ENCODE assay signal across 20 cellular contexts in the genomic region with DNA sequence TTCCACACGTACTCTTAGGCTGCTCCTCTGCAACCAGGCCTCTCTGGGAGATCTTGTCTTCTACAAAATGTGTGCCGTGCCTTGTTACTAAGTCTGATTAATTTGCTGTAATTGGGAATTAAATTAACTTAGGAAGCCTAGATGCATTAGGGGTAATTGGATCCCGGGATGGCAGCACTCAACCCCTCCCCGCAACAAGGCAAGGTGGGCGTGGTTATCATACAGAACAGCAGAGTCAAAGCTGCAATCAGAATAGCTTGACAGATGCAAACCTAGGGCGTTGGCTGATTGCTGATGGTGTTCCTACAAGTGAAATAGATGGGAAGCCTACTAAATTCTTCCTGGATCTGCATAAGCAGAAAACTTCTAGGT. TPM values are rescaled to one million over a fixed set of nuclear protein-coding genes. Genes with fewer than 3 reads are reported as not detected.
DNase-seq lines count a peak whose midpoint lies in the region; ATAC-seq and TF ChIP-seq lines count a peak whose summit lies in the region.
"Had no signal": no experiment of that assay in that cellular context is flagged by ENCODE, and none has a peak within 500 bp of the region (broad histone marks: within the 10 kb centered on the region; RNA-seq: fewer than 3 reads in every experiment).

No MANE protein-coding gene starts in this region.

- H3K4me1 ChIP-seq in right atrium auricular region = no peaks in the 10 kb centered on the region

- H3K4me3 ChIP-seq in right atrium auricular region (no peak overlapping the region), iPS-18c (ENCODE audit: insufficient read depth, low read depth, low read length) (peak overlapping the region; percentile 15; the same call in 1 of the 2 replicates)
- H3K4me3 ChIP-seq: A549, MG63 had no signal

- H3K36me3 ChIP-seq in right atrium auricular region = no peaks in the 10 kb centered on the region
- H3K36me3 ChIP-seq: MG63 had no signal

- H3K27ac ChIP-seq in right atrium auricular region = no peak overlapping the region

- H3K4me1 Mint-ChIP-seq in Calu3 (ENCODE audit: low read depth, unreplicated experiment) = peaks cover 4% of the 10 kb centered on the region
- H3K4me1 Mint-ChIP-seq: B cell; CD4-positive, CD25-positive, alpha-beta regulatory T cell had no signal

- H3K27me3 Mint-ChIP-seq in Calu3 (ENCODE audit: unreplicated experiment) = no peaks in the 10 kb centered on the region

- H3K27ac Mint-ChIP-seq in Calu3 (ENCODE audit: unreplicated experiment) = no peak overlapping the region
- H3K27ac Mint-ChIP-seq: B cell; CD4-positive, CD25-positive, alpha-beta regulatory T cell had no signal

- H3K9me3 ChIP-seq in right atrium auricular region (no peaks in the 10 kb centered on the region), iPS-18c (ENCODE audit: control insufficient read depth, insufficient read depth, low read length) (no peaks in the 10 kb centered on the region)
- H3K9me3 ChIP-seq: A549, MG63 had no signal

- no peaks in the 10 kb centered on the region for H3K27me3 ChIP-seq in right atrium auricular region
- H3K27me3 ChIP-seq: MG63 had no signal

- H3K4me3 Mint-ChIP-seq in Calu3 (ENCODE audit: low read depth, unreplicated experiment) = no peak overlapping the region
- H3K4me3 Mint-ChIP-seq: B cell; CD4-positive, CD25-positive, alpha-beta regulatory T cell had no signal

- no TSS peak for BruUV-seq in Calu3 (replicated peaks; lab: Mats Ljungman, UMichigan)

- DNase-seq in right atrium auricular region (ENCODE audit: low spot score) = peak; percentile 49
- DNase-seq in cardiac septum (ENCODE audit: low spot score) = no peak
- DNase-seq in SK-N-DZ (ENCODE audit: low spot score) = peak; percentile 85
- peak; percentile 10 for DNase-seq in ureter (ENCODE audit: low spot score)
- no peak for DNase-seq in central memory CD4-positive, alpha-beta T cell
- no peak for DNase-seq in Calu3
- DNase-seq: CD4-positive, CD25-positive, alpha-beta regulatory T cell; DND-41; MG63; NCI-H1417; NCI-H1694 treated with DMSO at 0.1 percent for 48 hours; NCI-H226; NCI-H510A treated with DMSO at 0.1 percent for 48 hours; SIG-M5 had no signal

- H3K9me3 Mint-ChIP-seq in Calu3 (ENCODE audit: low read depth, unreplicated experiment) = no peaks in the 10 kb centered on the region
- H3K9me3 Mint-ChIP-seq: CD4-positive, CD25-positive, alpha-beta regulatory T cell had no signal

- intact Hi-C loops in cardiac septum (cut with DNase I) = no loop called here
- intact Hi-C loops in Calu3 (cut with micrococcal nuclease; ENCODE audit: unreplicated experiment) = no loop called here

- no peaks in the 10 kb centered on the region for H3K36me3 Mint-ChIP-seq in Calu3 (ENCODE audit: insufficient read depth, unreplicated experiment)
- H3K36me3 Mint-ChIP-seq: CD4-positive, CD25-positive, alpha-beta regulatory T cell had no signal

- TF ChIP-seq CTCF in right atrium auricular region (IDR thresholded peaks at IDR 0.05) = no peak
- TF ChIP-seq CTCF in Calu3 (IDR thresholded peaks at IDR 0.05; ENCODE audit: unreplicated experiment) = no peak

- CTCF ChIA-PET in Calu3 (lab: Charles Lee) = no interaction called here

- ATAC-seq in HG03571 (IDR thresholded peaks at IDR 0.05; ENCODE audit: unreplicated experiment) = no peak
- ATAC-seq: Panc1, SK-N-SH treated with all-trans-retinoic acid at 6 μM for 48 hours had no signal

RNA-seq across cellular contexts. Expression of gene NFYB, which starts 34.5 kb away (rescaled TPM):
- total RNA-seq in right atrium auricular region = 10 to 100 TPM; 24.0 to 29.0 TPM
- 31.1 TPM for total RNA-seq in cardiac septum
- polyA plus RNA-seq in SK-N-DZ (2014; cell fraction: cytosol; rRNA removed) = 57.0 and 61.3 TPM in 2 replicates
- 47.2 and 59.6 TPM in 2 replicates for polyA plus RNA-seq in SK-N-DZ (2014; cell fraction: nucleus; rRNA removed)
- total RNA-seq in ureter = 26.8 TPM
- 28.3 and 36.0 TPM in 2 replicates for total RNA-seq in Calu3 (2022)

RNA-seq across cellular contexts. Expression of gene TXNRD1, which starts 43.0 kb away (rescaled TPM):
- total RNA-seq in right atrium auricular region (100 to 1,000 TPM; 191 to 286 TPM), cardiac septum (121 TPM), ureter (45.5 TPM), Calu3 (2022) (262 and 269 TPM in 2 replicates)
- 238 and 256 TPM in 2 replicates for polyA plus RNA-seq in SK-N-DZ (2014; cell fraction: cytosol; rRNA removed)
- polyA plus RNA-seq in SK-N-DZ (2014; cell fraction: nucleus; rRNA removed) = 89.8 and 120 TPM in 2 replicates

Comparison
In these comparisons a context has a peak if more than half of its experiments do, and no peak if none do; other contexts are left out.
1. DNase-seq: peak in right atrium auricular region (single experiment), SK-N-DZ (single experiment) and ureter (single experiment); none in cardiac septum (single experiment), central memory CD4-positive, alpha-beta T cell (single experiment) and Calu3 (single experiment).